Comparison of ENCODE assay signal across 12 cellular contexts in genomic region chr7:26910221-26910620, GRCh38. TPM values are rescaled to one million over a fixed set of nuclear protein-coding genes. Genes with fewer than 3 reads are reported as not detected.
DNase-seq lines count a peak whose midpoint lies in the region; ATAC-seq and TF ChIP-seq lines count a peak whose summit lies in the region.
"Had no signal": no experiment of that assay in that cellular context is flagged by ENCODE, and none has a peak within 500 bp of the region (broad histone marks: within the 10 kb centered on the region; RNA-seq: fewer than 3 reads in every experiment).

No MANE protein-coding gene starts in this region.

- no peaks in the 10 kb centered on the region for H3K9me3 Mint-ChIP-seq in stimulated activated naive B cell treated with anti-CD40 and anti-IgM and Interleukin-4, amounts not matched to agents 10 μg/mL and 1 μg/mL and 100 μg/mL, for 72 hours
- H3K9me3 Mint-ChIP-seq: activated T-helper 2 cell treated with anti-CD3 and anti-CD28 coated beads, Interferon-gamma antibody, Interleukin-2, Interleukin-4, amounts not matched to agents 10 μg/mL and 5 μg/mL and 100 μg/mL, durations not matched to agents 14 hours and 24 hours and 36 hours; CD8-positive, alpha-beta T cell; immature natural killer cell had no signal

- H3K36me3 ChIP-seq in BJ (ENCODE audit: control insufficient read depth, insufficient read depth, low read length), result no peaks in the 10 kb centered on the region
- H3K36me3 ChIP-seq: prostate gland had no signal

- no peaks in the 10 kb centered on the region for H3K36me3 Mint-ChIP-seq in stimulated activated naive B cell treated with anti-CD40 and anti-IgM and Interleukin-4, amounts not matched to agents 10 μg/mL and 1 μg/mL and 100 μg/mL, for 72 hours
- H3K36me3 Mint-ChIP-seq: CD8-positive, alpha-beta T cell; immature natural killer cell had no signal

- POLR2A ChIA-PET in BJ (lab: Charles Lee), result no interaction called here

- no peaks in the 10 kb centered on the region for H3K4me1 Mint-ChIP-seq in stimulated activated naive B cell treated with anti-CD40 and anti-IgM and Interleukin-4, amounts not matched to agents 10 μg/mL and 1 μg/mL and 100 μg/mL, for 72 hours
- H3K4me1 Mint-ChIP-seq: immature natural killer cell had no signal

- no peak overlapping the region for H3K4me3 Mint-ChIP-seq in stimulated activated naive B cell treated with anti-CD40 and anti-IgM and Interleukin-4, amounts not matched to agents 10 μg/mL and 1 μg/mL and 100 μg/mL, for 72 hours
- H3K4me3 Mint-ChIP-seq: CD8-positive, alpha-beta T cell; immature natural killer cell had no signal

- peaks cover 6 to 8% of the 10 kb centered on the region in 2 donors for H3K27me3 Mint-ChIP-seq in stimulated activated naive B cell treated with anti-CD40 and anti-IgM and Interleukin-4, amounts not matched to agents 10 μg/mL and 1 μg/mL and 100 μg/mL, for 72 hours

- peak; percentile 39 for DNase-seq in BJ (ENCODE audit: low read depth)
- DNase-seq in HT1080 (ENCODE audit: low read depth), result peak; percentile 89
- peak; percentile 23 for DNase-seq in astrocyte of the hippocampus (ENCODE audit: low read depth, low spot score)
- peak; percentile 79 for DNase-seq in kidney tubule cell (ENCODE audit: low spot score)
- no peak for DNase-seq in NK-92 treated with Interleukin-12 subunit alpha and Interleukin-12 subunit beta, amount 100 ng/mL, for 24 hours (lab: John Stamatoyannopoulos, UW)
- DNase-seq in stimulated activated naive B cell treated with anti-CD40 and anti-IgM and Interleukin-4, amounts not matched to agents 10 μg/mL and 1 μg/mL and 100 μg/mL, for 72 hours, result no peak
- DNase-seq in activated CD4-positive, CD25-positive, alpha-beta regulatory T cell treated with anti-CD3 and anti-CD28 coated beads, Interleukin-2, amount 50 U/mL, for 72 hours, result no peak
- no peak for DNase-seq in CD1c-positive myeloid dendritic cell (ENCODE audit: extremely low spot score)
- DNase-seq: CD8-positive, alpha-beta T cell; immature natural killer cell had no signal

- no peak for TF ChIP-seq CTCF in BJ (IDR thresholded peaks at IDR 0.05; ENCODE audit: insufficient read depth, low read depth, low read length)

- CTCF ChIA-PET in BJ (lab: Yijun Ruan, JAX), result interaction anchor here (1.3 kb wide), 1 partner anchor 19 kb away, joined by 3 read pairs; no protein-coding TSS in a partner anchor

- no peak overlapping the region for H3K4me3 ChIP-seq in BJ (ENCODE audit: low read depth, low read length)
- H3K4me3 ChIP-seq: prostate gland had no signal

- ATAC-seq in stimulated activated naive B cell treated with anti-CD40 and anti-IgM and Interleukin-4, amounts not matched to agents 10 μg/mL and 1 μg/mL and 100 μg/mL, for 72 hours (replicated peaks), result no peak
- ATAC-seq: CD8-positive, alpha-beta T cell had no signal

- no peaks in the 10 kb centered on the region for H3K27me3 ChIP-seq in BJ (ENCODE audit: control insufficient read depth, insufficient read depth, low read length)

- H3K27ac Mint-ChIP-seq in stimulated activated naive B cell treated with anti-CD40 and anti-IgM and Interleukin-4, amounts not matched to agents 10 μg/mL and 1 μg/mL and 100 μg/mL, for 72 hours, result no peak overlapping the region
- H3K27ac Mint-ChIP-seq: activated T-helper 2 cell treated with anti-CD3 and anti-CD28 coated beads, Interferon-gamma antibody, Interleukin-2, Interleukin-4, amounts not matched to agents 10 μg/mL and 5 μg/mL and 100 μg/mL, durations not matched to agents 14 hours and 24 hours and 36 hours; CD8-positive, alpha-beta T cell; immature natural killer cell had no signal

RNA-seq across cellular contexts. Expression of gene SKAP2, which starts 45.8 kb away (rescaled TPM):
- 2.7 and 5.2 TPM in 2 replicates for polyA plus RNA-seq in BJ (2011; rRNA removed)
- polyA minus RNA-seq in BJ (2011; rRNA and poly(A)+ RNA removed), result 4.6 and 5.7 TPM in 2 replicates
- total RNA-seq in HT1080 (2014; rRNA removed; shearing (Covaris generic)), result 9.5 and 12.7 TPM in 2 replicates
- 19.1 and 26.0 TPM in 2 replicates for polyA plus RNA-seq in HT1080 (2015; cell fraction: cytosol; rRNA removed)
- polyA plus RNA-seq in HT1080 (2015; cell fraction: nucleus; rRNA removed), result 27.3 and 27.5 TPM in 2 replicates

Comparison
In these comparisons a context has a peak if more than half of its experiments do, and no peak if none do; other contexts are left out.
1. DNase-seq: peak in BJ (single experiment), HT1080 (single experiment), astrocyte of the hippocampus (single experiment) and kidney tubule cell (single experiment); none in NK-92 treated with Interleukin-12 subunit alpha and Interleukin-12 subunit beta, amount 100 ng/mL, for 24 hours (single experiment), stimulated activated naive B cell treated with anti-CD40 and anti-IgM and Interleukin-4, amounts not matched to agents 10 μg/mL and 1 μg/mL and 100 μg/mL, for 72 hours (single experiment), activated CD4-positive, CD25-positive, alpha-beta regulatory T cell treated with anti-CD3 and anti-CD28 coated beads, Interleukin-2, amount 50 U/mL, for 72 hours (single experiment) and CD1c-positive myeloid dendritic cell (single experiment).